ENCODE assay signal across 10 cellular contexts in genomic region chr10:42623929-42624328, GRCh38.
"Had no signal": no experiment of that assay in that cellular context is flagged by ENCODE, and none has a peak within 500 bp of the region (broad histone marks: within the 10 kb centered on the region; RNA-seq: fewer than 3 reads in every experiment).

No MANE protein-coding gene starts in this region.

- H3K27me3 ChIP-seq: adrenal gland, pancreas, tibial artery, uterus had no signal

- H3K9me3 ChIP-seq: pancreas, tibial artery, uterus had no signal

- H3K9me3 Mint-ChIP-seq: mesothelial cell of epicardium had no signal

- ATAC-seq: activated CD4-positive, CD25-positive, alpha-beta regulatory T cell treated with anti-CD3 and anti-CD28 coated beads, Interleukin-2, amount 50 U/mL, for 24 hours; esophagus mucosa; pancreas had no signal

- H3K4me3 ChIP-seq: adrenal gland, lung, pancreas, tibial artery, uterus had no signal

- H3K4me1 ChIP-seq: adrenal gland, tibial artery, uterus had no signal

- DNase-seq: activated naive CD4-positive, alpha-beta T cell treated with anti-CD3 and anti-CD28 coated beads for 36 hours; adrenal gland; pancreas; stimulated activated CD4-positive, alpha-beta T cell treated with anti-CD3 and anti-CD28 coated beads, Interleukin-1b, Interleukin-23, amount 100 ng/mL, for 48 hours; tibial artery; uterus had no signal

- H3K4me1 Mint-ChIP-seq: mesothelial cell of epicardium had no signal

- H3K27ac ChIP-seq: adrenal gland, pancreas, tibial artery, uterus had no signal

- H3K27ac Mint-ChIP-seq: activated naive CD4-positive, alpha-beta T cell treated with anti-CD3 and anti-CD28 coated beads for 36 hours; mesothelial cell of epicardium had no signal

- H3K36me3 ChIP-seq: uterus had no signal

- H3K4me3 Mint-ChIP-seq: activated naive CD4-positive, alpha-beta T cell treated with anti-CD3 and anti-CD28 coated beads for 36 hours; mesothelial cell of epicardium had no signal
